In the genomic region with DNA sequence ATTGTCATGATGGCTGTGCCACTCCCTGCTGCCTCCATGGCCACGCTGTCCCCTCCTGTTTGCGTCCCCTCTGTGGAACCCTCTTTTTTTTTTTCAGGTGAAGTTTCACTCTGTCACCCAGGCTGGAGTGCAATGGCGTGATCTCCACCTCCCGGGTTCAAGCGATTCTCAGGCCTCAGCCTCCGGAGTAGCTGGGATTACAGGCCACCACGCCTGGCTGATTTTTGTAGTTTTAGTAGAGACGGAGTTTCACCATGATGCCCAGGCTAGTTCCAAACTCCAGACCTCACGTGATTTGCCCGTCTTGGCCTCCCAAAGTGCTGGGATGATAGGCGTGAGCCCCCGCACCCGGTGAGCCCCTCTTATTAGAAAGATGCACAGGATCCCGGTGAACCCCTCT, we compare ENCODE assay signal across 2 cellular contexts.
TF ChIP-seq lines count a peak whose summit lies in the region.

No MANE protein-coding gene starts in this region.

TF ChIP-seq in HCT116, 20 proteins besides CTCF, POLR2A, EP300 and RAD21:
- TF ChIP-seq, protein P1, sequence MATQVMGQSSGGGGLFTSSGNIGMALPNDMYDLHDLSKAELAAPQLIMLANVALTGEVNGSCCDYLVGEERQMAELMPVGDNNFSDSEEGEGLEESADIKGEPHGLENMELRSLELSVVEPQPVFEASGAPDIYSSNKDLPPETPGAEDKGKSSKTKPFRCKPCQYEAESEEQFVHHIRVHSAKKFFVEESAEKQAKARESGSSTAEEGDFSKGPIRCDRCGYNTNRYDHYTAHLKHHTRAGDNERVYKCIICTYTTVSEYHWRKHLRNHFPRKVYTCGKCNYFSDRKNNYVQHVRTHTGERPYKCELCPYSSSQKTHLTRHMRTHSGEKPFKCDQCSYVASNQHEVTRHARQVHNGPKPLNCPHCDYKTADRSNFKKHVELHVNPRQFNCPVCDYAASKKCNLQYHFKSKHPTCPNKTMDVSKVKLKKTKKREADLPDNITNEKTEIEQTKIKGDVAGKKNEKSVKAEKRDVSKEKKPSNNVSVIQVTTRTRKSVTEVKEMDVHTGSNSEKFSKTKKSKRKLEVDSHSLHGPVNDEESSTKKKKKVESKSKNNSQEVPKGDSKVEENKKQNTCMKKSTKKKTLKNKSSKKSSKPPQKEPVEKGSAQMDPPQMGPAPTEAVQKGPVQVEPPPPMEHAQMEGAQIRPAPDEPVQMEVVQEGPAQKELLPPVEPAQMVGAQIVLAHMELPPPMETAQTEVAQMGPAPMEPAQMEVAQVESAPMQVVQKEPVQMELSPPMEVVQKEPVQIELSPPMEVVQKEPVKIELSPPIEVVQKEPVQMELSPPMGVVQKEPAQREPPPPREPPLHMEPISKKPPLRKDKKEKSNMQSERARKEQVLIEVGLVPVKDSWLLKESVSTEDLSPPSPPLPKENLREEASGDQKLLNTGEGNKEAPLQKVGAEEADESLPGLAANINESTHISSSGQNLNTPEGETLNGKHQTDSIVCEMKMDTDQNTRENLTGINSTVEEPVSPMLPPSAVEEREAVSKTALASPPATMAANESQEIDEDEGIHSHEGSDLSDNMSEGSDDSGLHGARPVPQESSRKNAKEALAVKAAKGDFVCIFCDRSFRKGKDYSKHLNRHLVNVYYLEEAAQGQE (IDR thresholded peaks at IDR 0.05; ENCODE audit: low read depth) = no peak
- TF ChIP-seq SRF (IDR thresholded peaks at IDR 0.05; ENCODE audit: low read depth) = no peak
- TF ChIP-seq ZFX (IDR thresholded peaks at IDR 0.05) = no peak
- TF ChIP-seq CBX3 (IDR thresholded peaks at IDR 0.05; ENCODE audit: low read depth) = no peak
- TF ChIP-seq ZNF274 (IDR thresholded peaks at IDR 0.05; ENCODE audit: low read depth, low read length) = no peak
- no peak for TF ChIP-seq POLR2AphosphoS5 (IDR thresholded peaks at IDR 0.05; ENCODE audit: low read depth, low read length)
- TF ChIP-seq TCF7L2 (IDR thresholded peaks at IDR 0.05; ENCODE audit: borderline replicate concordance, extremely low read depth, insufficient read depth, insufficient read length) = no peak
- no peak for TF ChIP-seq EGR1 (IDR thresholded peaks at IDR 0.05; ENCODE audit: low read depth)
- TF ChIP-seq EZH2 (IDR thresholded peaks at IDR 0.05) = no peak
- TF ChIP-seq JUND (IDR thresholded peaks at IDR 0.05) = no peak
- no peak for TF ChIP-seq EZH2phosphoT487 (IDR thresholded peaks at IDR 0.05; ENCODE audit: borderline replicate concordance)
- no peak for TF ChIP-seq SP1 (IDR thresholded peaks at IDR 0.05; ENCODE audit: low read depth)
- TF ChIP-seq, protein P2, sequence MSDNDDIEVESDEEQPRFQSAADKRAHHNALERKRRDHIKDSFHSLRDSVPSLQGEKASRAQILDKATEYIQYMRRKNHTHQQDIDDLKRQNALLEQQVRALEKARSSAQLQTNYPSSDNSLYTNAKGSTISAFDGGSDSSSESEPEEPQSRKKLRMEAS (IDR thresholded peaks at IDR 0.05) = no peak
- TF ChIP-seq SIN3A (IDR thresholded peaks at IDR 0.05; ENCODE audit: low read depth) = no peak
- TF ChIP-seq, protein P3, sequence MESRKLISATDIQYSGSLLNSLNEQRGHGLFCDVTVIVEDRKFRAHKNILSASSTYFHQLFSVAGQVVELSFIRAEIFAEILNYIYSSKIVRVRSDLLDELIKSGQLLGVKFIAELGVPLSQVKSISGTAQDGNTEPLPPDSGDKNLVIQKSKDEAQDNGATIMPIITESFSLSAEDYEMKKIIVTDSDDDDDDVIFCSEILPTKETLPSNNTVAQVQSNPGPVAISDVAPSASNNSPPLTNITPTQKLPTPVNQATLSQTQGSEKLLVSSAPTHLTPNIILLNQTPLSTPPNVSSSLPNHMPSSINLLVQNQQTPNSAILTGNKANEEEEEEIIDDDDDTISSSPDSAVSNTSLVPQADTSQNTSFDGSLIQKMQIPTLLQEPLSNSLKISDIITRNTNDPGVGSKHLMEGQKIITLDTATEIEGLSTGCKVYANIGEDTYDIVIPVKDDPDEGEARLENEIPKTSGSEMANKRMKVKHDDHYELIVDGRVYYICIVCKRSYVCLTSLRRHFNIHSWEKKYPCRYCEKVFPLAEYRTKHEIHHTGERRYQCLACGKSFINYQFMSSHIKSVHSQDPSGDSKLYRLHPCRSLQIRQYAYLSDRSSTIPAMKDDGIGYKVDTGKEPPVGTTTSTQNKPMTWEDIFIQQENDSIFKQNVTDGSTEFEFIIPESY (IDR thresholded peaks at IDR 0.05; ENCODE audit: extremely low read depth, insufficient replicate concordance, low read length) = no peak
- no peak for TF ChIP-seq FOSL1 (IDR thresholded peaks at IDR 0.05; ENCODE audit: low read depth)
- no peak for TF ChIP-seq CEBPB (IDR thresholded peaks at IDR 0.05; ENCODE audit: low read depth)
- no peak for TF ChIP-seq YY1 (IDR thresholded peaks at IDR 0.05; ENCODE audit: extremely low read depth, insufficient replicate concordance, low read depth, low read length)
- TF ChIP-seq, protein P4, sequence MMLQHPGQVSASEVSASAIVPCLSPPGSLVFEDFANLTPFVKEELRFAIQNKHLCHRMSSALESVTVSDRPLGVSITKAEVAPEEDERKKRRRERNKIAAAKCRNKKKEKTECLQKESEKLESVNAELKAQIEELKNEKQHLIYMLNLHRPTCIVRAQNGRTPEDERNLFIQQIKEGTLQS (IDR thresholded peaks at IDR 0.05) = no peak

TF ChIP-seq in K562, 482 proteins besides CTCF, POLR2A, EP300 and RAD21:
- TF ChIP-seq, protein P5, sequence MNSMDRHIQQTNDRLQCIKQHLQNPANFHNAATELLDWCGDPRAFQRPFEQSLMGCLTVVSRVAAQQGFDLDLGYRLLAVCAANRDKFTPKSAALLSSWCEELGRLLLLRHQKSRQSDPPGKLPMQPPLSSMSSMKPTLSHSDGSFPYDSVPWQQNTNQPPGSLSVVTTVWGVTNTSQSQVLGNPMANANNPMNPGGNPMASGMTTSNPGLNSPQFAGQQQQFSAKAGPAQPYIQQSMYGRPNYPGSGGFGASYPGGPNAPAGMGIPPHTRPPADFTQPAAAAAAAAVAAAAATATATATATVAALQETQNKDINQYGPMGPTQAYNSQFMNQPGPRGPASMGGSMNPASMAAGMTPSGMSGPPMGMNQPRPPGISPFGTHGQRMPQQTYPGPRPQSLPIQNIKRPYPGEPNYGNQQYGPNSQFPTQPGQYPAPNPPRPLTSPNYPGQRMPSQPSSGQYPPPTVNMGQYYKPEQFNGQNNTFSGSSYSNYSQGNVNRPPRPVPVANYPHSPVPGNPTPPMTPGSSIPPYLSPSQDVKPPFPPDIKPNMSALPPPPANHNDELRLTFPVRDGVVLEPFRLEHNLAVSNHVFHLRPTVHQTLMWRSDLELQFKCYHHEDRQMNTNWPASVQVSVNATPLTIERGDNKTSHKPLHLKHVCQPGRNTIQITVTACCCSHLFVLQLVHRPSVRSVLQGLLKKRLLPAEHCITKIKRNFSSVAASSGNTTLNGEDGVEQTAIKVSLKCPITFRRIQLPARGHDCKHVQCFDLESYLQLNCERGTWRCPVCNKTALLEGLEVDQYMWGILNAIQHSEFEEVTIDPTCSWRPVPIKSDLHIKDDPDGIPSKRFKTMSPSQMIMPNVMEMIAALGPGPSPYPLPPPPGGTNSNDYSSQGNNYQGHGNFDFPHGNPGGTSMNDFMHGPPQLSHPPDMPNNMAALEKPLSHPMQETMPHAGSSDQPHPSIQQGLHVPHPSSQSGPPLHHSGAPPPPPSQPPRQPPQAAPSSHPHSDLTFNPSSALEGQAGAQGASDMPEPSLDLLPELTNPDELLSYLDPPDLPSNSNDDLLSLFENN (IDR thresholded peaks at IDR 0.05; ENCODE audit: low read depth in 2 of 2, low read length in 2 of 2) = no peak
- TF ChIP-seq GTF2E2 (tag; IDR thresholded peaks at IDR 0.05) = 0 out of 2 replicates have a peak, but pooled peaks have one; percentile 51
TF ChIP-seq in K562: peak in this region for 1.
